ENCODE assay signal across 8 cellular contexts in the genomic region with DNA sequence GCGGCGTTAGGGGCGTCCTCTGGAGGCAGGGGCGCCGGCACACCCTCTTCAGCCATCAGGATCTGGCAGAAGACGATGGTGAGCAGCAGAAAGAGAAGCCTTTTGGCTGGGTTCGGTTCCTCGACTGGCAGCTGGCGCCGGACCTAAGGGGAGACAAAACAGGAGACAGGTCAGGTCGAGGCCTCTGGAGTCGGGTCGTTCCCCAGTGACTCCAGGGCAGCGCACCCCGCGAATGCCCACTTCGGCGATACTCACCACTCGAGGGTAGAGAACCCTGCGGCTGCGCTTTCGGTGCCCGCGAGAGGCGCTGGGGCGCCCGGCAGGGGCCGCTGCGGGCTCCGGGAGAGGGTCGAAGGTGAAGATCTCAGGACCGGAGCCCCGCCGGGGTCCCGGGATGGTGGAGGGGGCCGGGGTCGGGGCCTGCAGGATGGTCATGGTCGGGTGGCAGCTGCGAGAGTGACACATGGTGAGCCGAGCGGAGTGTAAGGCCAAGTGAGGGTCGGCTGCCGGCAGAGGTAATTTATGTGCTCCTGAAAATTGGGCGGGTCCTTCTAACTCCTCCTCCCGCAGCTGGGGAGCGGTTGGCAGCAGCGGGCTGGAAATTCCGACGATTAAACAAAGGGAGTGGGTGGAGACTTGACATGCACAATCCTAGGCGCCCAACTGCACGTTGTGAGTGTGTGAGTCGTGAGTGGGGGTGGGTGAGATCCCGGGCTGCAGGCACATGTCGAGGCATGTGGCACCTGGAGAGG. TPM values are rescaled to one million over a fixed set of nuclear protein-coding genes. Genes with fewer than 3 reads are reported as not detected.
DNase-seq lines count a peak whose midpoint lies in the region; ATAC-seq and TF ChIP-seq lines count a peak whose summit lies in the region.

A gene with protein sequence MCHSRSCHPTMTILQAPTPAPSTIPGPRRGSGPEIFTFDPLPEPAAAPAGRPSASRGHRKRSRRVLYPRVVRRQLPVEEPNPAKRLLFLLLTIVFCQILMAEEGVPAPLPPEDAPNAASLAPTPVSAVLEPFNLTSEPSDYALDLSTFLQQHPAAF (minus strand): TSS at position 494 of the 752 bp plus-strand sequence. CDS start 29 bp downstream, at position 465.

- DNase-seq in A673 (ENCODE audit: low spot score) (peak; percentile 92), NCI-H1105 treated with DMSO at 0.1 percent for 48 hours (lab: John Stamatoyannopoulos, UW) (peak; percentile 53), UCSD-AML1 (lab: John Stamatoyannopoulos, UW; ENCODE audit: unreplicated experiment) (peak; percentile 85), T47D (ENCODE audit: low read depth in 1 of 2, low spot score in 1 of 2) (peak; percentile 47 to 96), iPS-NIHi11 (ENCODE audit: low spot score) (peak; percentile 71), cerebellar nuclear complex (lab: John Stamatoyannopoulos, UW) (no peak)

- CTCF ChIA-PET in A673 (lab: Charles Lee) = interaction anchor here (0.7 kb wide), 2 partner anchors 16 to 84 kb away, joined by 4 to 10 read pairs; no protein-coding TSS in a partner anchor

- intact Hi-C loops in A673 (cut with micrococcal nuclease; ENCODE audit: unreplicated experiment) = loop anchor here (2.0 to 5.0 kb wide), 3 partner anchors 37 to 343 kb away; no protein-coding TSS in a partner anchor

- H3K9me3 ChIP-seq in A673 (ENCODE audit: low read depth, low read length, poor library complexity, severe bottlenecking) (no peaks in the 10 kb centered on the region), skeletal muscle tissue (ENCODE audit: control insufficient read depth in 3 of 3, low read length in 3 of 3) (no peaks in the 10 kb centered on the region)

- peak; percentile 83 for TF ChIP-seq CTCF in A673 (conservative IDR thresholded peaks at IDR 0.05; ENCODE audit: low read depth, low read length)

- H3K4me1 ChIP-seq in A673 (ENCODE audit: insufficient read depth, low read length, poor library complexity, severe bottlenecking) = peaks cover 19% of the 10 kb centered on the region
- peaks cover 30 to 39% (median 31%) of the 10 kb centered on the region in 3 donors for H3K4me1 ChIP-seq in skeletal muscle tissue (ENCODE audit: control insufficient read depth in 3 of 3, insufficient read depth in 3 of 3, low read length in 3 of 3)

- POLR2A ChIA-PET in A673 (lab: Charles Lee; ENCODE audit: low non-redundant PET) = interaction anchor here (0.6 kb wide), 1 partner anchor 134 kb away, joined by 3 read pairs; no protein-coding TSS in a partner anchor

- peak; percentile 36 for ATAC-seq in GM18867 (IDR thresholded peaks at IDR 0.05; ENCODE audit: unreplicated experiment)

- in situ Hi-C loops in T47D (cut with HindIII; ENCODE audit: low pct_unique_long_range_greater_than_20kb, low sequenced_read_pairs) = no loop called here

- peak within 1 kb of the TSS; percentile 91 to 95 (median 94) for H3K9ac ChIP-seq in skeletal muscle tissue (ENCODE audit: low read depth in 1 of 3, low read length in 3 of 3)

- BruUV-seq in A673 (replicated peaks; lab: Mats Ljungman, UMichigan) = no TSS peak

- H3K36me3 ChIP-seq in A673 (ENCODE audit: insufficient read depth, low read length, poor library complexity, severe bottlenecking) (peaks cover 18% of the 10 kb centered on the region), skeletal muscle tissue (ENCODE audit: control insufficient read depth in 3 of 3, insufficient read depth in 3 of 3, low read length in 3 of 3) (peaks cover 21 to 26% (median 25%) of the 10 kb centered on the region in 3 donors)

- H3K27me3 ChIP-seq in A673 (replicated peaks; ENCODE audit: insufficient read depth, low read depth, low read length, poor library complexity) = no peaks in the 10 kb centered on the region
- H3K27me3 ChIP-seq in skeletal muscle tissue (ENCODE audit: control insufficient read depth in 3 of 3, insufficient read depth in 3 of 3, low read length in 3 of 3) = no peaks in the 10 kb centered on the region

- H3K27ac ChIP-seq in A673 (ENCODE audit: low read depth, low read length, poor library complexity, severe bottlenecking) = peak within 1 kb of the TSS; percentile 80
- peak within 1 kb of the TSS; percentile 93 for H3K27ac ChIP-seq in skeletal muscle tissue (ENCODE audit: low read depth, low read length)

- H3K4me3 ChIP-seq in A673 (ENCODE audit: low read depth, low read length, poor library complexity, severe bottlenecking) (peak within 1 kb of the TSS; percentile 90), skeletal muscle tissue (ENCODE audit: low read length in 3 of 3) (peak within 1 kb of the TSS; percentile 84 to 94 (median 85))

RNA-seq across cellular contexts. Expression of the gene that starts here (rescaled TPM):
- total RNA-seq in A673 (2021) (33.5 and 34.6 TPM in 2 replicates), skeletal muscle tissue (4.2 TPM)

Comparison
In these comparisons a context has a peak if more than half of its experiments do, and no peak if none do; other contexts are left out.
1. DNase-seq: peak in A673 (single experiment), NCI-H1105 treated with DMSO at 0.1 percent for 48 hours (single experiment), UCSD-AML1 (single experiment), T47D (2 of 2) and iPS-NIHi11 (single experiment); none in cerebellar nuclear complex (0 of 2).